In genomic region chr17:9606453-9606852, GRCh38 we compare ENCODE assay signal across 9 cellular contexts. TPM values are rescaled to one million over a fixed set of nuclear protein-coding genes. Genes with fewer than 3 reads are reported as not detected.
"Had no signal": no experiment of that assay in that cellular context is flagged by ENCODE, and none has a peak within 500 bp of the region (broad histone marks: within the 10 kb centered on the region; RNA-seq: fewer than 3 reads in every experiment).

No MANE protein-coding gene starts in this region.

- H3K36me3 ChIP-seq: HAP-1 had no signal

- H3K9me3 ChIP-seq: HAP-1 had no signal

- H3K4me1 Mint-ChIP-seq: GM23338, IgD-negative memory B cell had no signal

- ATAC-seq: GM23338, HCT116 had no signal

- FAIRE-seq: HTR-8/SVneo had no signal

- H3K27ac Mint-ChIP-seq: GM23338, IgD-negative memory B cell had no signal

- H3K36me3 Mint-ChIP-seq: IgD-negative memory B cell had no signal

- H3K4me3 Mint-ChIP-seq: GM23338, IgD-negative memory B cell had no signal

- H3K4me2 ChIP-seq: GM23338 had no signal

- H3K4me3 ChIP-seq: GM23338, HAP-1 had no signal

- H2AFZ ChIP-seq: GM23338 had no signal

- H3K4me1 ChIP-seq: HAP-1 had no signal

- DNase-seq: H7, KG1 had no signal

- H3K9me3 Mint-ChIP-seq: GM23338 had no signal

RNA-seq across cellular contexts. Expression of gene CFAP52, which starts 30.0 kb away (rescaled TPM):
- total RNA-seq: GM23338, H4, H7, HT-29 had no signal
- polyA plus RNA-seq: GM23338, IgD-negative memory B cell had no signal

RNA-seq across cellular contexts. Expression of gene USP43, which starts 38.9 kb away (rescaled TPM):
- polyA plus RNA-seq: IgD-negative memory B cell had no signal
